Comparison of ENCODE assay signal across 20 cellular contexts in genomic region chr16:88964636-88965035, GRCh38. TPM values are rescaled to one million over a fixed set of nuclear protein-coding genes. Genes with fewer than 3 reads are reported as not detected.
DNase-seq lines count a peak whose midpoint lies in the region; ATAC-seq and TF ChIP-seq lines count a peak whose summit lies in the region.
"Had no signal": no experiment of that assay in that cellular context is flagged by ENCODE, and none has a peak within 500 bp of the region (broad histone marks: within the 10 kb centered on the region; RNA-seq: fewer than 3 reads in every experiment).

No MANE protein-coding gene starts in this region.

- H3K79me1 ChIP-seq in IMR-90 (ENCODE audit: low read depth in 1 of 2, low read length in 2 of 2) = no peaks in the 10 kb centered on the region

- H2BK20ac ChIP-seq in IMR-90 (ENCODE audit: low read depth, low read length) = no peak overlapping the region

- H3K9me3 Mint-ChIP-seq in endothelial cell (ENCODE audit: unreplicated experiment) = no peaks in the 10 kb centered on the region
- H3K9me3 Mint-ChIP-seq in natural killer cell = no peaks in the 10 kb centered on the region

- no peak for DNase-seq in IMR-90
- DNase-seq in T-helper 17 cell = no peak
- DNase-seq in endothelial cell (ENCODE audit: low spot score) = no peak
- DNase-seq in foreskin fibroblast = no peak
- no peak for DNase-seq in activated CD4-positive, alpha-beta T cell treated with anti-CD3 and anti-CD28 coated beads for 48 hours
- DNase-seq in NCI-H1694 (lab: John Stamatoyannopoulos, UW) = no peak
- no peak for DNase-seq in natural killer cell
- DNase-seq: ACHN; BE2C; CD4-positive, alpha-beta memory T cell; DMS153; DMS79; GDM1 had no signal

- no peak for TF ChIP-seq CTCF in IMR-90 (conservative IDR thresholded peaks at IDR 0.05; ENCODE audit: low read depth, low read length)
- no peak for TF ChIP-seq CTCF in endothelial cell (IDR thresholded peaks at IDR 0.05; ENCODE audit: unreplicated experiment)
- TF ChIP-seq CTCF in foreskin fibroblast (IDR thresholded peaks at IDR 0.05; ENCODE audit: low read depth, low read length) = no peak
- no peak for TF ChIP-seq CTCF in natural killer cell (IDR thresholded peaks at IDR 0.05)

- H3K56ac ChIP-seq in IMR-90 (ENCODE audit: extremely low read depth, insufficient read depth, low read length) = no peak overlapping the region

- no peak overlapping the region for H4K8ac ChIP-seq in IMR-90 (ENCODE audit: low read depth in 2 of 2, low read length in 2 of 2)

- peaks cover 9% of the 10 kb centered on the region for H3K36me3 Mint-ChIP-seq in T-helper 17 cell (ENCODE audit: low read depth)
- H3K36me3 Mint-ChIP-seq in endothelial cell (ENCODE audit: low read depth, unreplicated experiment) = no peaks in the 10 kb centered on the region
- H3K36me3 Mint-ChIP-seq in natural killer cell = no peaks in the 10 kb centered on the region

- POLR2A ChIA-PET in IMR-90 (lab: Charles Lee; ENCODE audit: unreplicated experiment) = no interaction called here

- no peak overlapping the region for H4K91ac ChIP-seq in IMR-90 (ENCODE audit: insufficient read depth, low read depth, low read length)

- H3K36me3 ChIP-seq in IMR-90 (ENCODE audit: control insufficient read depth, insufficient read depth, low read length) = no peaks in the 10 kb centered on the region
- H3K36me3 ChIP-seq: BE2C, HAP-1 had no signal

- no peak overlapping the region for H3K23ac ChIP-seq in IMR-90 (ENCODE audit: low read depth, low read length)

- H2BK120ac ChIP-seq in IMR-90 (ENCODE audit: low read depth, low read length) = no peak overlapping the region

- H2BK5ac ChIP-seq in IMR-90 (ENCODE audit: low read depth, low read length, poor library complexity, severe bottlenecking) = peak overlapping the region; percentile 25

- H3K9me3 ChIP-seq in IMR-90 (ENCODE audit: control insufficient read depth, insufficient read depth, low read length) = no peaks in the 10 kb centered on the region
- H3K9me3 ChIP-seq in T-helper 17 cell (ENCODE audit: control insufficient read depth, low read length, poor library complexity, severe bottlenecking) = no peaks in the 10 kb centered on the region
- H3K9me3 ChIP-seq: BE2C, HAP-1 had no signal

- no peak overlapping the region for H2AFZ ChIP-seq in IMR-90 (replicated peaks; ENCODE audit: low read length, poor library complexity)

- CTCF ChIA-PET in IMR-90 (lab: Yijun Ruan, JAX) = no interaction called here

- no peak overlapping the region for H4K5ac ChIP-seq in IMR-90 (ENCODE audit: low read depth, low read length)

- H2AK5ac ChIP-seq in IMR-90 (ENCODE audit: low read depth, low read length) = no peak overlapping the region

- no TSS peak for BruUV-seq in IMR-90 (replicated peaks; lab: Mats Ljungman, UMichigan)

- H3K27me3 Mint-ChIP-seq in T-helper 17 cell (peaks cover 39% of the 10 kb centered on the region), endothelial cell (ENCODE audit: unreplicated experiment) (peaks cover 8% of the 10 kb centered on the region), natural killer cell (ENCODE audit: low read depth in 2 of 2) (peaks cover 0 to 12% of the 10 kb centered on the region in 2 donors)

- no peak overlapping the region for H3K14ac ChIP-seq in IMR-90 (replicated peaks; ENCODE audit: low read depth, low read length)

- dilution Hi-C loops in IMR-90 (cut with HindIII; ENCODE audit: low sequenced_read_pairs, unreplicated experiment) = no loop called here

- no peaks in the 10 kb centered on the region for H3K9me1 ChIP-seq in IMR-90 (ENCODE audit: insufficient read depth, low read length)

- intact Hi-C loops in IMR-90 (cut with micrococcal nuclease) (no loop called here), natural killer cell (cut with micrococcal nuclease) (no loop called here)

- H3K4me3 Mint-ChIP-seq in T-helper 17 cell (no peak overlapping the region), endothelial cell (ENCODE audit: unreplicated experiment) (no peak overlapping the region), natural killer cell (no peak overlapping the region)
- H3K4me3 Mint-ChIP-seq: CD4-positive, alpha-beta memory T cell had no signal

- TF ChIP-seq POLR2A in IMR-90 (IDR thresholded peaks at IDR 0.05; ENCODE audit: low read depth, low read length) = no peak

- H3K4me3 ChIP-seq in IMR-90 (ENCODE audit: insufficient read depth, low read depth, low read length) = no peak overlapping the region
- no peak overlapping the region for H3K4me3 ChIP-seq in foreskin fibroblast (ENCODE audit: low read depth in 1 of 2, low read length in 2 of 2)
- H3K4me3 ChIP-seq: HAP-1 had no signal

- H3K4me1 ChIP-seq in IMR-90 (ENCODE audit: control insufficient read depth, insufficient read depth, low read length) = no peaks in the 10 kb centered on the region
- H3K4me1 ChIP-seq: BE2C, HAP-1 had no signal

- H3K18ac ChIP-seq in IMR-90 (ENCODE audit: low read depth, low read length) = no peak overlapping the region

- no peak overlapping the region for H2AK9ac ChIP-seq in IMR-90 (replicated peaks; ENCODE audit: low read depth, low read length, poor library complexity)

- no peak overlapping the region for H3K9ac ChIP-seq in IMR-90 (ENCODE audit: low read depth, low read length)
- H3K9ac ChIP-seq: KMS-11 had no signal

- in situ Hi-C loops in IMR-90 (cut with MboI; ENCODE audit: low sequenced_read_pairs) = no loop called here

- no peak overlapping the region for H3K27ac ChIP-seq in IMR-90 (ENCODE audit: insufficient read depth, low read length)
- H3K27ac ChIP-seq: C4-2B, HL-60, KMS-11 had no signal

- no peak overlapping the region for H3K4me2 ChIP-seq in IMR-90 (ENCODE audit: low read depth, low read length)
- H3K4me2 ChIP-seq: KMS-11 had no signal

- H4K20me1 ChIP-seq in IMR-90 (ENCODE audit: insufficient read depth, low read length) = no peaks in the 10 kb centered on the region

- H3K27me3 ChIP-seq in IMR-90 (ENCODE audit: control insufficient read depth, insufficient read depth, low read length) = peaks cover 48% of the 10 kb centered on the region

- H3K4me1 Mint-ChIP-seq in T-helper 17 cell (peaks cover 6% of the 10 kb centered on the region), endothelial cell (ENCODE audit: unreplicated experiment) (no peaks in the 10 kb centered on the region), natural killer cell (peaks cover 6 to 7% of the 10 kb centered on the region in 2 donors)

- peak overlapping the region; percentile 8 for H3K27ac Mint-ChIP-seq in T-helper 17 cell
- peak overlapping the region; percentile 14 for H3K27ac Mint-ChIP-seq in endothelial cell (ENCODE audit: unreplicated experiment)
- no peak overlapping the region for H3K27ac Mint-ChIP-seq in natural killer cell
- H3K27ac Mint-ChIP-seq: CD4-positive, alpha-beta memory T cell had no signal

- ATAC-seq in IMR-90 (ENCODE audit: low read depth) (no peak), T-helper 17 cell (no peak), natural killer cell (no peak)

- no peak overlapping the region for H2BK15ac ChIP-seq in IMR-90 (ENCODE audit: low read depth, low read length)

- no peak for TF ChIP-seq RAD21 in IMR-90 (IDR thresholded peaks at IDR 0.05; ENCODE audit: low read length)

- H3K4ac ChIP-seq in IMR-90 (ENCODE audit: low read depth, low read length) = no peak overlapping the region

TF ChIP-seq in IMR-90, 13 proteins besides CTCF, POLR2A, EP300 and RAD21:
- TF ChIP-seq USF2 (IDR thresholded peaks at IDR 0.05; ENCODE audit: low read depth, low read length) = no peak
- TF ChIP-seq SMC3 (IDR thresholded peaks at IDR 0.05; ENCODE audit: low read depth, low read length) = no peak
- TF ChIP-seq CEBPB (IDR thresholded peaks at IDR 0.05; ENCODE audit: low read depth, low read length) = no peak
- no peak for TF ChIP-seq CHD1 (IDR thresholded peaks at IDR 0.05; ENCODE audit: low read depth, low read length)
- no peak for TF ChIP-seq MAFK (IDR thresholded peaks at IDR 0.05; ENCODE audit: low read depth, low read length)
- TF ChIP-seq FOS (IDR thresholded peaks at IDR 0.05; ENCODE audit: low read depth, low read length) = no peak
- no peak for TF ChIP-seq NFE2L2 (IDR thresholded peaks at IDR 0.05; ENCODE audit: low read depth, low read length)
- no peak for TF ChIP-seq RCOR1 (IDR thresholded peaks at IDR 0.05; ENCODE audit: insufficient replicate concordance, low read length)
- no peak for TF ChIP-seq BHLHE40 (IDR thresholded peaks at IDR 0.05; ENCODE audit: low read depth, low read length)
- TF ChIP-seq MAZ (IDR thresholded peaks at IDR 0.05; ENCODE audit: borderline replicate concordance, low read depth, low read length) = no peak
- TF ChIP-seq RFX5 (IDR thresholded peaks at IDR 0.05; ENCODE audit: low read depth, low read length) = no peak
- TF ChIP-seq ELK1 (IDR thresholded peaks at IDR 0.05; ENCODE audit: borderline replicate concordance, low read depth, low read length) = no peak
- TF ChIP-seq MXI1 (IDR thresholded peaks at IDR 0.05; ENCODE audit: borderline replicate concordance, low read depth, low read length) = no peak

RNA-seq across cellular contexts. Expression of gene CBFA2T3, which starts 12.4 kb away (rescaled TPM):
- not detected in 2 replicates for total RNA-seq in IMR-90 (2012; rRNA removed)
- polyA plus RNA-seq in IMR-90 (2012; rRNA removed) = not detected in 2 replicates
- polyA plus RNA-seq in IMR-90 (2012; cell fraction: cytosol; rRNA removed) = not detected in 2 replicates
- 0.03 TPM in 1 of 2 replicates, not detected in the other for polyA plus RNA-seq in IMR-90 (2012; cell fraction: nucleus; rRNA removed; ENCODE audit: low replicate concordance)
- 1 to 10 TPM; 3.2 to 4.4 TPM for total RNA-seq in T-helper 17 cell
- total RNA-seq in endothelial cell (ENCODE audit: unreplicated experiment) = 1.6 TPM
- total RNA-seq in natural killer cell = 1 to 10 TPM; 2.5 to 7.8 (median 4.2) TPM
- total RNA-seq: Daoy, H4, HT1080 had no signal

Comparison
In these comparisons a context has a peak if more than half of its experiments do, and no peak if none do; other contexts are left out.
1. H3K27ac Mint-ChIP-seq: peak in T-helper 17 cell (single experiment) and endothelial cell (single experiment); none in natural killer cell (0 of 2).